8 cellular contexts compared by ENCODE assay signal in genomic region chr3:119322523-119323400, GRCh38. TPM values are rescaled to one million over a fixed set of nuclear protein-coding genes. Genes with fewer than 3 reads are reported as not detected.
DNase-seq lines count a peak whose midpoint lies in the region; ATAC-seq and TF ChIP-seq lines count a peak whose summit lies in the region.

No MANE protein-coding gene starts in this region.

- peaks cover 20% of the 10 kb centered on the region for H3K4me1 Mint-ChIP-seq in activated CD8-positive, alpha-beta memory T cell treated with anti-CD3 and anti-CD28 coated beads, Interleukin-2, amount 10 ng/mL, durations not matched to agents 7 days and 5 days
- H3K4me1 Mint-ChIP-seq in endodermal cell = peaks cover 41% of the 10 kb centered on the region

- no peaks in the 10 kb centered on the region for H3K27me3 ChIP-seq in HL-60 (ENCODE audit: insufficient read depth, poor library complexity, severe bottlenecking)
- H3K27me3 ChIP-seq in endodermal cell (ENCODE audit: control insufficient read depth, insufficient read depth, low read length, poor library complexity, severe bottlenecking) = peaks cover 13% of the 10 kb centered on the region

- CTCF ChIA-PET in activated CD8-positive, alpha-beta memory T cell treated with anti-CD3 and anti-CD28 coated beads, Interleukin-2, amount 10 ng/mL, durations not matched to agents 7 days and 5 days (lab: Charles Lee) = interaction anchor here (0.9 to 1.6 kb wide), 4 partner anchors 9 to 81 kb away, joined by 3 to 6 read pairs (median 4); no protein-coding TSS in a partner anchor

- TF ChIP-seq CTCF in HL-60 (IDR thresholded peaks at IDR 0.05; ENCODE audit: insufficient read depth, low read length) = no peak
- peak; percentile 61 for TF ChIP-seq CTCF in endodermal cell (conservative IDR thresholded peaks at IDR 0.05)

- no peaks in the 10 kb centered on the region for H3K9me3 Mint-ChIP-seq in activated CD8-positive, alpha-beta memory T cell treated with anti-CD3 and anti-CD28 coated beads, Interleukin-2, amount 10 ng/mL, durations not matched to agents 7 days and 5 days (ENCODE audit: low read depth)
- H3K9me3 Mint-ChIP-seq in endodermal cell = no peaks in the 10 kb centered on the region

- H3K27ac Mint-ChIP-seq in activated CD8-positive, alpha-beta memory T cell treated with anti-CD3 and anti-CD28 coated beads, Interleukin-2, amount 10 ng/mL, durations not matched to agents 7 days and 5 days = peak overlapping the region; percentile 61
- peak overlapping the region; percentile 97 for H3K27ac Mint-ChIP-seq in endodermal cell

- H3K9me3 ChIP-seq in endodermal cell (ENCODE audit: control insufficient read depth, low read length) = no peaks in the 10 kb centered on the region

- H3K4me3 Mint-ChIP-seq in activated CD8-positive, alpha-beta memory T cell treated with anti-CD3 and anti-CD28 coated beads, Interleukin-2, amount 10 ng/mL, durations not matched to agents 7 days and 5 days = peak overlapping the region; percentile 77
- H3K4me3 Mint-ChIP-seq in endodermal cell = peak overlapping the region; percentile 77

- WGBS in endodermal cell (ENCODE audit: insufficient coverage in 1 of 2, insufficient read length in 1 of 2), 2 experiments = 0 to 2% methylated on average over 18 to 84 of the region's 84 CpGs

- no peaks in the 10 kb centered on the region for H3K36me3 ChIP-seq in endodermal cell (ENCODE audit: control insufficient read depth, insufficient read depth, low read length)

- ATAC-seq in GM19467 (IDR thresholded peaks at IDR 0.05; ENCODE audit: unreplicated experiment) = peak; percentile 86
- peak; percentile 89 for ATAC-seq in activated CD8-positive, alpha-beta memory T cell treated with anti-CD3 and anti-CD28 coated beads, Interleukin-2, amount 10 ng/mL, durations not matched to agents 7 days and 5 days

- DNase-seq in COLO829 (ENCODE audit: low spot score) = peak; percentile 56
- DNase-seq in HL-60 (ENCODE audit: low read depth in 1 of 2, low spot score in 1 of 2) = peak; percentile 76 to 85
- peak; percentile 97 for DNase-seq in NOMO-1 treated with DMSO at 0.1 percent for 48 hours (lab: John Stamatoyannopoulos, UW; ENCODE audit: unreplicated experiment)
- DNase-seq in activated CD8-positive, alpha-beta memory T cell treated with anti-CD3 and anti-CD28 coated beads, Interleukin-2, amount 10 ng/mL, durations not matched to agents 7 days and 5 days = peak; percentile 93
- DNase-seq in endodermal cell = peak; percentile 93
- peak; percentile 76 for DNase-seq in midbrain (lab: John Stamatoyannopoulos, UW)
- peak; percentile 82 to 88 for DNase-seq in stimulated activated CD8-positive, alpha-beta memory T cell treated with anti-CD3 and anti-CD28 coated beads, Interleukin-2, amount 100 ng/mL, for 1 hour (ENCODE audit: low read depth in 2 of 2)

- peak overlapping the region; percentile 67 for H3K9ac ChIP-seq in endodermal cell (ENCODE audit: extremely low read depth, low read length, poor library complexity, severe bottlenecking)

- H3K27ac ChIP-seq in HL-60 (replicated peaks) (peak overlapping the region; percentile 80), endodermal cell (ENCODE audit: low read depth, low read length) (peak overlapping the region; percentile 64)

- H3K4me3 ChIP-seq in HL-60 (replicated peaks; ENCODE audit: insufficient read depth, low read length) = peak overlapping the region; percentile 45
- peak overlapping the region; percentile 80 for H3K4me3 ChIP-seq in endodermal cell (ENCODE audit: low read length)

- no peaks in the 10 kb centered on the region for H3K36me3 Mint-ChIP-seq in activated CD8-positive, alpha-beta memory T cell treated with anti-CD3 and anti-CD28 coated beads, Interleukin-2, amount 10 ng/mL, durations not matched to agents 7 days and 5 days
- no peaks in the 10 kb centered on the region for H3K36me3 Mint-ChIP-seq in endodermal cell (ENCODE audit: low read depth)

- H3K4me1 ChIP-seq in endodermal cell (ENCODE audit: control insufficient read depth, insufficient read depth, low read length) = peaks cover 9% of the 10 kb centered on the region

- H3K27me3 Mint-ChIP-seq in activated CD8-positive, alpha-beta memory T cell treated with anti-CD3 and anti-CD28 coated beads, Interleukin-2, amount 10 ng/mL, durations not matched to agents 7 days and 5 days = peaks cover 28% of the 10 kb centered on the region
- H3K27me3 Mint-ChIP-seq in endodermal cell (ENCODE audit: insufficient read depth) = no peaks in the 10 kb centered on the region

RNA-seq across cellular contexts. Expression of gene ARHGAP31, which starts 28.6 kb away (rescaled TPM):
- total RNA-seq in activated CD8-positive, alpha-beta memory T cell treated with anti-CD3 and anti-CD28 coated beads, Interleukin-2, amount 10 ng/mL, durations not matched to agents 7 days and 5 days = 1 to 10 TPM; 1.4 to 8.3 TPM
- 1 to 10 TPM; 2.2 to 2.3 TPM for total RNA-seq in endodermal cell
- 1.5 TPM for polyA plus RNA-seq in endodermal cell (2013, experiment 1 of 2)
- 3.0 TPM for polyA plus RNA-seq in endodermal cell (2013, experiment 2 of 2)

Comparison
In these comparisons a context has a peak if more than half of its experiments do, and no peak if none do; other contexts are left out.
1. Peak in every context shown above with its lines: DNase-seq, ATAC-seq, H3K4me3 ChIP-seq and H3K27ac ChIP-seq.